In genomic region chr10:17062493-17063487, GRCh38 we compare ENCODE assay signal across 8 cellular contexts.
DNase-seq lines count a peak whose midpoint lies in the region; ATAC-seq and TF ChIP-seq lines count a peak whose summit lies in the region.

No MANE protein-coding gene starts in this region.

- no peak overlapping the region for H2BK12ac ChIP-seq in H9 (ENCODE audit: insufficient read length, low read depth, low read length)

- peak; percentile 31 for DNase-seq in DND-41
- DNase-seq in SW480 (ENCODE audit: low spot score) = peak; percentile 93
- DNase-seq in foreskin melanocyte = peak; percentile 52
- DNase-seq in progenitor cell of endocrine pancreas (ENCODE audit: low spot score, unreplicated experiment) = no peak
- DNase-seq in H9 = no peak
- DNase-seq in DMS114 treated with DMSO at 0.1 percent for 48 hours (lab: John Stamatoyannopoulos, UW; ENCODE audit: unreplicated experiment) = no peak

- H4K91ac ChIP-seq in H9 (ENCODE audit: insufficient read length, low read depth, low read length) = no peak overlapping the region

- H2AFZ ChIP-seq in DND-41 (ENCODE audit: low read depth, low read length) = peak overlapping the region; percentile 27
- no peak overlapping the region for H2AFZ ChIP-seq in H9 (ENCODE audit: low read length)

- no peak overlapping the region for H2BK20ac ChIP-seq in H9 (ENCODE audit: low read depth, low read length, poor library complexity, severe bottlenecking)

- no peak overlapping the region for H4K8ac ChIP-seq in H9 (replicated peaks; ENCODE audit: insufficient read length, low read depth, low read length)

- peaks cover 20% of the 10 kb centered on the region for H3K4me1 Mint-ChIP-seq in progenitor cell of endocrine pancreas (ENCODE audit: low read depth)
- H3K4me1 Mint-ChIP-seq in H9 = peaks cover 12 to 27% of the 10 kb centered on the region in 2 experiments

- H2BK120ac ChIP-seq in H9 (ENCODE audit: low read depth, low read length, poor library complexity, severe bottlenecking) = no peak overlapping the region

- no peak overlapping the region for H2BK5ac ChIP-seq in H9 (ENCODE audit: insufficient read length, low read length)

- no peaks in the 10 kb centered on the region for H3K23me2 ChIP-seq in H9 (ENCODE audit: insufficient read length, low read depth, low read length, poor library complexity, severe bottlenecking)

- H3K4me3 Mint-ChIP-seq in progenitor cell of endocrine pancreas (ENCODE audit: low read depth) (no peak overlapping the region), H9 (no peak overlapping the region)

- TF ChIP-seq POLR2A in GM18505 (IDR thresholded peaks at IDR 0.05; ENCODE audit: borderline replicate concordance, extremely low read depth, insufficient read depth, insufficient read length) = no peak

- H3K36me3 ChIP-seq in DND-41 (ENCODE audit: insufficient read depth, low read length) = no peaks in the 10 kb centered on the region

- H3K9me3 Mint-ChIP-seq in progenitor cell of endocrine pancreas (ENCODE audit: low read depth) (no peaks in the 10 kb centered on the region), H9 (no peaks in the 10 kb centered on the region)

- H3K18ac ChIP-seq in H9 (ENCODE audit: insufficient read length, low read depth, low read length) = no peak overlapping the region

- H4K20me1 ChIP-seq in DND-41 (ENCODE audit: insufficient read depth, low read length) = no peaks in the 10 kb centered on the region
- no peaks in the 10 kb centered on the region for H4K20me1 ChIP-seq in H9 (ENCODE audit: control insufficient read depth, insufficient read depth, insufficient read length)

- no peak overlapping the region for H2BK15ac ChIP-seq in H9 (ENCODE audit: low read depth, low read length)

- peak overlapping the region in 1 of 2 experiments; percentile 0; a peak in 1 of 4 replicates for H3K4me3 ChIP-seq in DND-41 (ENCODE audit: low read depth in 1 of 2, low read length in 2 of 2)

- no peak overlapping the region for H3K9ac ChIP-seq in DND-41 (ENCODE audit: low read depth, low read length)
- no peak overlapping the region for H3K9ac ChIP-seq in H9 (ENCODE audit: extremely low read depth, insufficient read length, low read length)

- H3K56ac ChIP-seq in H9 (ENCODE audit: insufficient read length, low read depth, low read length) = no peak overlapping the region

- H3K36me3 Mint-ChIP-seq in progenitor cell of endocrine pancreas (ENCODE audit: insufficient read depth) (no peaks in the 10 kb centered on the region), H9 (ENCODE audit: insufficient read depth in 1 of 3, low read depth in 3 of 3) (no peaks in the 10 kb centered on the region)

- H3K4me2 ChIP-seq in DND-41 (ENCODE audit: insufficient read depth, low read length) (peak overlapping the region; percentile 21), H9 (ENCODE audit: insufficient read depth, insufficient read length, low read length) (no peak overlapping the region)

- H3K4ac ChIP-seq in H9 (ENCODE audit: low read depth, low read length) = no peak overlapping the region

- H3K27me3 Mint-ChIP-seq in progenitor cell of endocrine pancreas (no peaks in the 10 kb centered on the region), H9 (ENCODE audit: low read depth) (no peaks in the 10 kb centered on the region)

- H2AK5ac ChIP-seq in H9 (ENCODE audit: insufficient read length, low read length) = no peak overlapping the region

- no peaks in the 10 kb centered on the region for H3K79me1 ChIP-seq in H9 (ENCODE audit: insufficient read depth, low read depth, low read length, poor library complexity, severe bottlenecking)

- peak overlapping the region; percentile 52 for H3K27ac ChIP-seq in DND-41 (ENCODE audit: low read length)
- H3K27ac ChIP-seq in H9 (ENCODE audit: insufficient read length, low read depth, low read length) = no peak overlapping the region

- no peak overlapping the region for H3K14ac ChIP-seq in H9 (ENCODE audit: insufficient read depth, low read length)

- H3K9me3 ChIP-seq in DND-41 (ENCODE audit: insufficient read depth, low read length, severe bottlenecking) = no peaks in the 10 kb centered on the region
- H3K9me3 ChIP-seq in H9 (ENCODE audit: control insufficient read depth, low read depth, low read length) = no peaks in the 10 kb centered on the region

- no CpG with 5 or more reads among the region's 9 CpGs for WGBS in H9 (ENCODE audit: extremely low coverage, insufficient read length, low lambda C conversion rate)

- H3T11ph ChIP-seq in H9 (ENCODE audit: low read length) = no peak overlapping the region

- H3K79me2 ChIP-seq in DND-41 (ENCODE audit: insufficient read depth, low read length) (no peaks in the 10 kb centered on the region), H9 (ENCODE audit: insufficient read depth, low read length) (no peaks in the 10 kb centered on the region)

- H3K27me3 ChIP-seq in DND-41 (ENCODE audit: insufficient read depth, low read length, poor library complexity) = no peaks in the 10 kb centered on the region
- H3K27me3 ChIP-seq in H9 (ENCODE audit: insufficient read depth, low read length) = no peaks in the 10 kb centered on the region

- no peak overlapping the region for H4K5ac ChIP-seq in H9 (ENCODE audit: insufficient read length, low read depth, low read length)

- no peak overlapping the region for H3K23ac ChIP-seq in H9 (ENCODE audit: insufficient read length, low read depth, low read length)

- H3K4me1 ChIP-seq in DND-41 (ENCODE audit: insufficient read depth, low read length) = peaks cover 36% of the 10 kb centered on the region
- H3K4me1 ChIP-seq in H9 (ENCODE audit: insufficient read depth, low read length) = 0 out of 2 replicates have a peak, but pooled peaks cover 3% of the 10 kb centered on the region

- TF ChIP-seq CTCF in DND-41 (IDR thresholded peaks at IDR 0.05; ENCODE audit: borderline replicate concordance, extremely low read depth, low read length, poor library complexity, severe bottlenecking) = peak; percentile 29
- TF ChIP-seq CTCF in progenitor cell of endocrine pancreas (IDR thresholded peaks at IDR 0.05; ENCODE audit: unreplicated experiment) = no peak
- no peak for TF ChIP-seq CTCF in H9 (conservative IDR thresholded peaks at IDR 0.05)

- H3K27ac Mint-ChIP-seq in progenitor cell of endocrine pancreas = peak overlapping the region; percentile 92
- peak overlapping the region in 1 of 3 experiments; percentile 65; a peak in 2 of 7 replicates for H3K27ac Mint-ChIP-seq in H9

- ATAC-seq in DND-41 (ENCODE audit: insufficient read depth, low read depth) = peak; percentile 76
- no peak for ATAC-seq in GM18505 (IDR thresholded peaks at IDR 0.05; ENCODE audit: unreplicated experiment)
- ATAC-seq in HG03520 (IDR thresholded peaks at IDR 0.05; ENCODE audit: unreplicated experiment) = no peak

Comparison
In these comparisons a context has a peak if more than half of its experiments do, and no peak if none do; other contexts are left out.
1. DNase-seq: peak in DND-41 (single experiment), SW480 (single experiment) and foreskin melanocyte (single experiment); none in progenitor cell of endocrine pancreas (single experiment), H9 (single experiment) and DMS114 treated with DMSO at 0.1 percent for 48 hours (single experiment).